Comparison of ENCODE assay signal across 1 cellular context in the genomic region with DNA sequence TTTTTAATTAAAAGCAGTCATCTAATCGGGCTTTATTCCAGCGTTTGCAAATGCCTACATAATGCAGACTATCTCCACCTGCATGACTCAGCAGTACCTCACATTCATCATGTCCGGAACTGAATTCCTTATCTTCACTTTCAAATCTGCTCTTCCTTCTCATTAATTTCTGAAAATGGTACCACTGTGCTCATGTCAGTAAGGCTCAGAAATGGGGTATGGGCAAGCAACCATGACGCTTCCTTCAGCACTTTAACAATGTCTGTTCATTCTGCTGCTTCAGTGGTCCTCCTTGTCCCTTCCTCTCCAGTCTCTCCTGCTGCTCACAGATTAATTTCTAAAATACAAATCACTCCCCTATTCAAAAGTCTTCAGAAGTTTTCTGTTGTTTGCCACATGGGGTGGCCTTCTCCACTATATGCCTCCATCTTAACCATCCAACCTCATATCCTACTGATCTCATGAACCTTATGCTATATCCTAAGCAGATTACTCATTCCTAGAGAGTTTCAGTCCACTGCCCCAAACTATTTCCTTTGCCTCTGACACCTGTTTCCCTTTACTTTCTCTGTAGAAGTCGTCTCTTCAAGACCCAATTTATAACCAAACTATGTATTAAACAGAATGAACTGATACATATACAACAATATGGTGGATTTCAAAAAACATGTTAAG.
A peak's percentile ranks its signal among the peaks of the same experiment; 100 is the strongest.
TF ChIP-seq lines count a peak whose summit lies in the region.

No MANE protein-coding gene starts in this region.

TF ChIP-seq in K562, 482 proteins besides CTCF, POLR2A, EP300 and RAD21 (continued from another document and continues in another):
- TF ChIP-seq, protein P1, sequence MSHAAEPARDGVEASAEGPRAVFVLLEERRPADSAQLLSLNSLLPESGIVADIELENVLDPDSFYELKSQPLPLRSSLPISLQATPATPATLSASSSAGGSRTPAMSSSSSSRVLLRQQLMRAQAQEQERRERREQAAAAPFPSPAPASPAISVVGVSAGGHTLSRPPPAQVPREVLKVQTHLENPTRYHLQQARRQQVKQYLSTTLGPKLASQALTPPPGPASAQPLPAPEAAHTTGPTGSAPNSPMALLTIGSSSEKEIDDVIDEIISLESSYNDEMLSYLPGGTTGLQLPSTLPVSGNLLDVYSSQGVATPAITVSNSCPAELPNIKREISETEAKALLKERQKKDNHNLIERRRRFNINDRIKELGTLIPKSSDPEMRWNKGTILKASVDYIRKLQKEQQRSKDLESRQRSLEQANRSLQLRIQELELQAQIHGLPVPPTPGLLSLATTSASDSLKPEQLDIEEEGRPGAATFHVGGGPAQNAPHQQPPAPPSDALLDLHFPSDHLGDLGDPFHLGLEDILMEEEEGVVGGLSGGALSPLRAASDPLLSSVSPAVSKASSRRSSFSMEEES (CRISPR knock-in tag; IDR thresholded peaks at IDR 0.05): no peak
- TF ChIP-seq ZKSCAN8 (CRISPR knock-in tag; IDR thresholded peaks at IDR 0.05) (no peak; the same call in 1 of the 2 replicates), TRIM24 (IDR thresholded peaks at IDR 0.05) (peak; percentile 59 to 65), MAFG (tag; conservative IDR thresholded peaks at IDR 0.05) (peak; percentile 98), BCL6 (CRISPR knock-in tag; IDR thresholded peaks at IDR 0.05) (no peak), NONO (IDR thresholded peaks at IDR 0.05; ENCODE audit: low read depth in 2 of 2, low read length in 1 of 2) (no peak), NFXL1 (CRISPR knock-in tag; IDR thresholded peaks at IDR 0.05) (no peak), ASH1L (IDR thresholded peaks at IDR 0.05; ENCODE audit: borderline replicate concordance, low read depth, partially characterized antibody) (no peak), HDAC6 (IDR thresholded peaks at IDR 0.05; ENCODE audit: low read depth, low read length) (no peak), ZBED1 (IDR thresholded peaks at IDR 0.05) (no peak), EWSR1 (IDR thresholded peaks at IDR 0.05; ENCODE audit: borderline replicate concordance, low read depth, partially characterized antibody) (no peak), FOXP1 (CRISPR knock-in tag; IDR thresholded peaks at IDR 0.05) (no peak), HOXB6 (CRISPR knock-in tag; IDR thresholded peaks at IDR 0.05; ENCODE audit: borderline replicate concordance) (no peak), NELFE (IDR thresholded peaks at IDR 0.05; ENCODE audit: insufficient read depth, insufficient read length) (no peak), PTRF (tag; IDR thresholded peaks at IDR 0.05) (0 out of 2 replicates have a peak, but pooled peaks have one; percentile 9), ZNF780A (CRISPR knock-in tag; IDR thresholded peaks at IDR 0.05) (no peak), BRCA1 (IDR thresholded peaks at IDR 0.05) (no peak), BRCA1 (CRISPR knock-in tag; IDR thresholded peaks at IDR 0.05) (no peak), RUNX1 (IDR thresholded peaks at IDR 0.05; ENCODE audit: low read depth) (no peak), STAG1 (CRISPR knock-in tag; IDR thresholded peaks at IDR 0.05; ENCODE audit: borderline replicate concordance) (no peak), ARID1B (IDR thresholded peaks at IDR 0.05) (peak; percentile 88), PTBP1 (IDR thresholded peaks at IDR 0.05; ENCODE audit: low read depth, low read length) (no peak), ZNF699 (CRISPR knock-in tag; IDR thresholded peaks at IDR 0.05; ENCODE audit: insufficient replicate concordance) (no peak), COPS2 (conservative IDR thresholded peaks at IDR 0.05) (no peak), BRF1 (IDR thresholded peaks at IDR 0.05; ENCODE audit: borderline replicate concordance, extremely low read depth, insufficient read length) (no peak), TAF15 (IDR thresholded peaks at IDR 0.05; ENCODE audit: low read depth, low read length) (no peak)
- TF ChIP-seq, protein P2, sequence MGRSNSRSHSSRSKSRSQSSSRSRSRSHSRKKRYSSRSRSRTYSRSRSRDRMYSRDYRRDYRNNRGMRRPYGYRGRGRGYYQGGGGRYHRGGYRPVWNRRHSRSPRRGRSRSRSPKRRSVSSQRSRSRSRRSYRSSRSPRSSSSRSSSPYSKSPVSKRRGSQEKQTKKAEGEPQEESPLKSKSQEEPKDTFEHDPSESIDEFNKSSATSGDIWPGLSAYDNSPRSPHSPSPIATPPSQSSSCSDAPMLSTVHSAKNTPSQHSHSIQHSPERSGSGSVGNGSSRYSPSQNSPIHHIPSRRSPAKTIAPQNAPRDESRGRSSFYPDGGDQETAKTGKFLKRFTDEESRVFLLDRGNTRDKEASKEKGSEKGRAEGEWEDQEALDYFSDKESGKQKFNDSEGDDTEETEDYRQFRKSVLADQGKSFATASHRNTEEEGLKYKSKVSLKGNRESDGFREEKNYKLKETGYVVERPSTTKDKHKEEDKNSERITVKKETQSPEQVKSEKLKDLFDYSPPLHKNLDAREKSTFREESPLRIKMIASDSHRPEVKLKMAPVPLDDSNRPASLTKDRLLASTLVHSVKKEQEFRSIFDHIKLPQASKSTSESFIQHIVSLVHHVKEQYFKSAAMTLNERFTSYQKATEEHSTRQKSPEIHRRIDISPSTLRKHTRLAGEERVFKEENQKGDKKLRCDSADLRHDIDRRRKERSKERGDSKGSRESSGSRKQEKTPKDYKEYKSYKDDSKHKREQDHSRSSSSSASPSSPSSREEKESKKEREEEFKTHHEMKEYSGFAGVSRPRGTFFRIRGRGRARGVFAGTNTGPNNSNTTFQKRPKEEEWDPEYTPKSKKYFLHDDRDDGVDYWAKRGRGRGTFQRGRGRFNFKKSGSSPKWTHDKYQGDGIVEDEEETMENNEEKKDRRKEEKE (IDR thresholded peaks at IDR 0.05; ENCODE audit: borderline replicate concordance in 1 of 2, control insufficient read depth in 1 of 2, low read depth in 2 of 2, low read length in 1 of 2): no peak
- TF ChIP-seq, protein P3, sequence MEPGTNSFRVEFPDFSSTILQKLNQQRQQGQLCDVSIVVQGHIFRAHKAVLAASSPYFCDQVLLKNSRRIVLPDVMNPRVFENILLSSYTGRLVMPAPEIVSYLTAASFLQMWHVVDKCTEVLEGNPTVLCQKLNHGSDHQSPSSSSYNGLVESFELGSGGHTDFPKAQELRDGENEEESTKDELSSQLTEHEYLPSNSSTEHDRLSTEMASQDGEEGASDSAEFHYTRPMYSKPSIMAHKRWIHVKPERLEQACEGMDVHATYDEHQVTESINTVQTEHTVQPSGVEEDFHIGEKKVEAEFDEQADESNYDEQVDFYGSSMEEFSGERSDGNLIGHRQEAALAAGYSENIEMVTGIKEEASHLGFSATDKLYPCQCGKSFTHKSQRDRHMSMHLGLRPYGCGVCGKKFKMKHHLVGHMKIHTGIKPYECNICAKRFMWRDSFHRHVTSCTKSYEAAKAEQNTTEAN (CRISPR knock-in tag; IDR thresholded peaks at IDR 0.05): no peak
- TF ChIP-seq, protein P4, sequence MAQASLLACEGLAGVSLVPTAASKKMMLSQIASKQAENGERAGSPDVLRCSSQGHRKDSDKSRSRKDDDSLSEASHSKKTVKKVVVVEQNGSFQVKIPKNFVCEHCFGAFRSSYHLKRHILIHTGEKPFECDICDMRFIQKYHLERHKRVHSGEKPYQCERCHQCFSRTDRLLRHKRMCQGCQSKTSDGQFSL (CRISPR knock-in tag; IDR thresholded peaks at IDR 0.05): no peak
- TF ChIP-seq, protein P4 (tag; IDR thresholded peaks at IDR 0.05): no peak
- TF ChIP-seq, protein P5, sequence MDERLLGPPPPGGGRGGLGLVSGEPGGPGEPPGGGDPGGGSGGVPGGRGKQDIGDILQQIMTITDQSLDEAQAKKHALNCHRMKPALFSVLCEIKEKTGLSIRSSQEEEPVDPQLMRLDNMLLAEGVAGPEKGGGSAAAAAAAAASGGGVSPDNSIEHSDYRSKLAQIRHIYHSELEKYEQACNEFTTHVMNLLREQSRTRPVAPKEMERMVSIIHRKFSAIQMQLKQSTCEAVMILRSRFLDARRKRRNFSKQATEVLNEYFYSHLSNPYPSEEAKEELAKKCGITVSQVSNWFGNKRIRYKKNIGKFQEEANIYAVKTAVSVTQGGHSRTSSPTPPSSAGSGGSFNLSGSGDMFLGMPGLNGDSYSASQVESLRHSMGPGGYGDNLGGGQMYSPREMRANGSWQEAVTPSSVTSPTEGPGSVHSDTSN (CRISPR knock-in tag; IDR thresholded peaks at IDR 0.05; ENCODE audit: low read depth): no peak
- TF ChIP-seq, protein P5 (tag; conservative IDR thresholded peaks at IDR 0.05; ENCODE audit: low read depth): peak; percentile 86
- TF ChIP-seq, protein P6, sequence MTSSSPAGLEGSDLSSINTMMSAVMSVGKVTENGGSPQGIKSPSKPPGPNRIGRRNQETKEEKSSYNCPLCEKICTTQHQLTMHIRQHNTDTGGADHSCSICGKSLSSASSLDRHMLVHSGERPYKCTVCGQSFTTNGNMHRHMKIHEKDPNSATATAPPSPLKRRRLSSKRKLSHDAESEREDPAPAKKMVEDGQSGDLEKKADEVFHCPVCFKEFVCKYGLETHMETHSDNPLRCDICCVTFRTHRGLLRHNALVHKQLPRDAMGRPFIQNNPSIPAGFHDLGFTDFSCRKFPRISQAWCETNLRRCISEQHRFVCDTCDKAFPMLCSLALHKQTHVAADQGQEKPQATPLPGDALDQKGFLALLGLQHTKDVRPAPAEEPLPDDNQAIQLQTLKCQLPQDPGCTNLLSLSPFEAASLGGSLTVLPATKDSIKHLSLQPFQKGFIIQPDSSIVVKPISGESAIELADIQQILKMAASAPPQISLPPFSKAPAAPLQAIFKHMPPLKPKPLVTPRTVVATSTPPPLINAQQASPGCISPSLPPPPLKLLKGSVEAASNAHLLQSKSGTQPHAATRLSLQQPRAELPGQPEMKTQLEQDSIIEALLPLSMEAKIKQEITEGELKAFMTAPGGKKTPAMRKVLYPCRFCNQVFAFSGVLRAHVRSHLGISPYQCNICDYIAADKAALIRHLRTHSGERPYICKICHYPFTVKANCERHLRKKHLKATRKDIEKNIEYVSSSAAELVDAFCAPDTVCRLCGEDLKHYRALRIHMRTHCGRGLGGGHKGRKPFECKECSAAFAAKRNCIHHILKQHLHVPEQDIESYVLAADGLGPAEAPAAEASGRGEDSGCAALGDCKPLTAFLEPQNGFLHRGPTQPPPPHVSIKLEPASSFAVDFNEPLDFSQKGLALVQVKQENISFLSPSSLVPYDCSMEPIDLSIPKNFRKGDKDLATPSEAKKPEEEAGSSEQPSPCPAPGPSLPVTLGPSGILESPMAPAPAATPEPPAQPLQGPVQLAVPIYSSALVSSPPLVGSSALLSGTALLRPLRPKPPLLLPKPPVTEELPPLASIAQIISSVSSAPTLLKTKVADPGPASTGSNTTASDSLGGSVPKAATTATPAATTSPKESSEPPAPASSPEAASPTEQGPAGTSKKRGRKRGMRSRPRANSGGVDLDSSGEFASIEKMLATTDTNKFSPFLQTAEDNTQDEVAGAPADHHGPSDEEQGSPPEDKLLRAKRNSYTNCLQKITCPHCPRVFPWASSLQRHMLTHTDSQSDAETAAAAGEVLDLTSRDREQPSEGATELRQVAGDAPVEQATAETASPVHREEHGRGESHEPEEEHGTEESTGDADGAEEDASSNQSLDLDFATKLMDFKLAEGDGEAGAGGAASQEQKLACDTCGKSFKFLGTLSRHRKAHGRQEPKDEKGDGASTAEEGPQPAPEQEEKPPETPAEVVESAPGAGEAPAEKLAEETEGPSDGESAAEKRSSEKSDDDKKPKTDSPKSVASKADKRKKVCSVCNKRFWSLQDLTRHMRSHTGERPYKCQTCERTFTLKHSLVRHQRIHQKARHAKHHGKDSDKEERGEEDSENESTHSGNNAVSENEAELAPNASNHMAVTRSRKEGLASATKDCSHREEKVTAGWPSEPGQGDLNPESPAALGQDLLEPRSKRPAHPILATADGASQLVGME (CRISPR knock-in tag; IDR thresholded peaks at IDR 0.05): no peak
- TF ChIP-seq, protein P7, sequence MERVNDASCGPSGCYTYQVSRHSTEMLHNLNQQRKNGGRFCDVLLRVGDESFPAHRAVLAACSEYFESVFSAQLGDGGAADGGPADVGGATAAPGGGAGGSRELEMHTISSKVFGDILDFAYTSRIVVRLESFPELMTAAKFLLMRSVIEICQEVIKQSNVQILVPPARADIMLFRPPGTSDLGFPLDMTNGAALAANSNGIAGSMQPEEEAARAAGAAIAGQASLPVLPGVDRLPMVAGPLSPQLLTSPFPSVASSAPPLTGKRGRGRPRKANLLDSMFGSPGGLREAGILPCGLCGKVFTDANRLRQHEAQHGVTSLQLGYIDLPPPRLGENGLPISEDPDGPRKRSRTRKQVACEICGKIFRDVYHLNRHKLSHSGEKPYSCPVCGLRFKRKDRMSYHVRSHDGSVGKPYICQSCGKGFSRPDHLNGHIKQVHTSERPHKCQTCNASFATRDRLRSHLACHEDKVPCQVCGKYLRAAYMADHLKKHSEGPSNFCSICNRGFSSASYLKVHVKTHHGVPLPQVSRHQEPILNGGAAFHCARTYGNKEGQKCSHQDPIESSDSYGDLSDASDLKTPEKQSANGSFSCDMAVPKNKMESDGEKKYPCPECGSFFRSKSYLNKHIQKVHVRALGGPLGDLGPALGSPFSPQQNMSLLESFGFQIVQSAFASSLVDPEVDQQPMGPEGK (CRISPR knock-in tag; IDR thresholded peaks at IDR 0.05; ENCODE audit: borderline replicate concordance): no peak
- TF ChIP-seq, protein P8, sequence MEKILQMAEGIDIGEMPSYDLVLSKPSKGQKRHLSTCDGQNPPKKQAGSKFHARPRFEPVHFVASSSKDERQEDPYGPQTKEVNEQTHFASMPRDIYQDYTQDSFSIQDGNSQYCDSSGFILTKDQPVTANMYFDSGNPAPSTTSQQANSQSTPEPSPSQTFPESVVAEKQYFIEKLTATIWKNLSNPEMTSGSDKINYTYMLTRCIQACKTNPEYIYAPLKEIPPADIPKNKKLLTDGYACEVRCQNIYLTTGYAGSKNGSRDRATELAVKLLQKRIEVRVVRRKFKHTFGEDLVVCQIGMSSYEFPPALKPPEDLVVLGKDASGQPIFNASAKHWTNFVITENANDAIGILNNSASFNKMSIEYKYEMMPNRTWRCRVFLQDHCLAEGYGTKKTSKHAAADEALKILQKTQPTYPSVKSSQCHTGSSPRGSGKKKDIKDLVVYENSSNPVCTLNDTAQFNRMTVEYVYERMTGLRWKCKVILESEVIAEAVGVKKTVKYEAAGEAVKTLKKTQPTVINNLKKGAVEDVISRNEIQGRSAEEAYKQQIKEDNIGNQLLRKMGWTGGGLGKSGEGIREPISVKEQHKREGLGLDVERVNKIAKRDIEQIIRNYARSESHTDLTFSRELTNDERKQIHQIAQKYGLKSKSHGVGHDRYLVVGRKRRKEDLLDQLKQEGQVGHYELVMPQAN (IDR thresholded peaks at IDR 0.05; ENCODE audit: borderline replicate concordance): no peak
